In the genomic region with DNA sequence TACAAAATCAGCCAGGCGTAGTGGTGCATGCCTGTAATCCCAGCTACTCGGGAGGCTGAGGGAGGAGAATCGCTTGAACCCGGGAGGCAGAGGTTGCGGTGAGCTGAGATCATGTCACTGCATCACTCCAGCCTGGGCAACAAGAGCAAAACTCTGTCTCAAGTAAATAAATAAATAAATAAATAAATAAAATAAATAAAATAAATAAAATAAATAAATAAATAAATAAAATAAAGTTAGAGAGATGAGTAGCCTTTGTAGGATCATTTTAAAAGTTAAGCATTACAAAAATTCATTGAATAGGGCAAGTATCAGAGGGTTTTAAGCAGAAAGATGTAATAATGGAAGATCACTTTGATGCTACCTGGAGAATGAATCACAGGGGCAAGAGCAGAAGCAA, we compare ENCODE assay signal across 4 cellular contexts. TPM values are rescaled to one million over a fixed set of nuclear protein-coding genes. Genes with fewer than 3 reads are reported as not detected.
"Had no signal": no experiment of that assay in that cellular context is flagged by ENCODE, and none has a peak within 500 bp of the region (broad histone marks: within the 10 kb centered on the region; RNA-seq: fewer than 3 reads in every experiment).

No MANE protein-coding gene starts in this region.

RNA-seq across cellular contexts. Expression of gene GRIK2, which starts 9.8 kb away (rescaled TPM):
- total RNA-seq: HepG2, HT-29, HT1080, K562 had no signal
